In genomic region chr22:32676196-32676595, GRCh38 we compare ENCODE assay signal across 14 cellular contexts.
"Had no signal": no experiment of that assay in that cellular context is flagged by ENCODE, and none has a peak within 500 bp of the region (broad histone marks: within the 10 kb centered on the region; RNA-seq: fewer than 3 reads in every experiment).

No MANE protein-coding gene starts in this region.

- H3K36me3 ChIP-seq: tibial nerve, vagina had no signal

- H3K9me3 ChIP-seq: tibial nerve, vagina had no signal

- DNase-seq: activated B cell treated with CpG ODN at 0.5 μM for 24 hours; activated CD4-positive, alpha-beta T cell treated with anti-CD3 and anti-CD28 coated beads for 48 hours; activated CD8-positive, alpha-beta memory T cell treated with anti-CD3 and anti-CD28 coated beads, Interleukin-2, amount 50 U/mL, for 48 hours; activated gamma-delta T cell; activated T-cell treated with anti-CD3 and anti-CD28 coated beads, Interleukin-2, amount 50 U/mL, for 72 hours; amniotic stem cell; effector memory CD4-positive, alpha-beta T cell; foreskin melanocyte; head of caudate nucleus; immature natural killer cell; occipital lobe; stimulated activated CD4-positive, alpha-beta T cell treated with anti-CD3 and anti-CD28 coated beads, Interleukin-1b, Interleukin-23, amount 100 ng/mL, for 48 hours had no signal

- H3K4me3 ChIP-seq: tibial nerve, vagina had no signal

- H3K27me3 ChIP-seq: tibial nerve, vagina had no signal

- H3K27ac ChIP-seq: tibial nerve, vagina had no signal
